16 cellular contexts compared by ENCODE assay signal in genomic region chr5:109866051-109866450, GRCh38.
DNase-seq lines count a peak whose midpoint lies in the region; ATAC-seq, FAIRE-seq and TF ChIP-seq lines count a peak whose summit lies in the region.
"Had no signal": no experiment of that assay in that cellular context is flagged by ENCODE, and none has a peak within 500 bp of the region (broad histone marks: within the 10 kb centered on the region; RNA-seq: fewer than 3 reads in every experiment).

No MANE protein-coding gene starts in this region.

- TF ChIP-seq CTCF in brain (conservative IDR thresholded peaks at IDR 0.05) (no peak), sigmoid colon (IDR thresholded peaks at IDR 0.05) (no peak)

- no peak overlapping the region for H3K27ac ChIP-seq in sigmoid colon
- H3K27ac ChIP-seq: vagina had no signal

- H3K4me1 ChIP-seq in sigmoid colon: peaks cover 0 to 21% (median 19%) of the 10 kb centered on the region in 4 donors
- H3K4me1 ChIP-seq: vagina had no signal

- WGBS in sigmoid colon, 2 donors: 16 to 65% methylated on average over 2 of the region's 2 CpGs

- peaks cover 0 to 14% (median 6%) of the 10 kb centered on the region in 4 donors for H3K36me3 ChIP-seq in sigmoid colon

- peaks cover 31% of the 10 kb centered on the region for H3K4me1 Mint-ChIP-seq in brain
- H3K4me1 Mint-ChIP-seq: CD14-positive monocyte had no signal

- TF ChIP-seq EP300 in sigmoid colon (IDR thresholded peaks at IDR 0.05): no peak

- no peaks in the 10 kb centered on the region for H3K27me3 Mint-ChIP-seq in brain
- H3K27me3 Mint-ChIP-seq: activated CD8-positive, alpha-beta memory T cell treated with anti-CD3 and anti-CD28 coated beads, Interleukin-2, amount 10 ng/mL, durations not matched to agents 7 days and 5 days; activated naive CD8-positive, alpha-beta T cell treated with anti-CD3 and anti-CD28 coated beads, Interleukin-2, amount 10 ng/mL, durations not matched to agents 7 days and 5 days had no signal

- no peak for FAIRE-seq in GM12892 (lab: Jason Lieb, UNC)
- FAIRE-seq: small intestine, TTC549 had no signal

- H3K36me3 Mint-ChIP-seq in brain: peaks cover 21% of the 10 kb centered on the region

- peak; percentile 53 for DNase-seq in AG08395 (ENCODE audit: low spot score)
- DNase-seq in M059J (ENCODE audit: low read depth): peak; percentile 91
- DNase-seq in left colon: no peak
- no peak for DNase-seq in sigmoid colon
- no peak for DNase-seq in cortex of kidney (lab: John Stamatoyannopoulos, UW)
- DNase-seq in NCI-H1092 (lab: John Stamatoyannopoulos, UW): no peak
- DNase-seq in GM12892 (ENCODE audit: insufficient read length): no peak
- DNase-seq: activated CD8-positive, alpha-beta memory T cell treated with anti-CD3 and anti-CD28 coated beads, Interleukin-2, amount 10 ng/mL, durations not matched to agents 7 days and 5 days; activated naive CD8-positive, alpha-beta T cell treated with anti-CD3 and anti-CD28 coated beads, Interleukin-2, amount 10 ng/mL, durations not matched to agents 7 days and 5 days; NCI-H187 treated with DMSO at 0.1 percent for 48 hours; RPMI8226 had no signal

- peak overlapping the region in 3 of 5 experiments; percentile 78 to 95 (median 90) for H3K27ac Mint-ChIP-seq in brain
- H3K27ac Mint-ChIP-seq: activated CD8-positive, alpha-beta memory T cell treated with anti-CD3 and anti-CD28 coated beads, Interleukin-2, amount 10 ng/mL, durations not matched to agents 7 days and 5 days; activated naive CD8-positive, alpha-beta T cell treated with anti-CD3 and anti-CD28 coated beads, Interleukin-2, amount 10 ng/mL, durations not matched to agents 7 days and 5 days had no signal

- no peak overlapping the region for H3K4me3 ChIP-seq in sigmoid colon
- H3K4me3 ChIP-seq: vagina had no signal

- no peak overlapping the region for H3K4me3 Mint-ChIP-seq in brain
- H3K4me3 Mint-ChIP-seq: activated CD8-positive, alpha-beta memory T cell treated with anti-CD3 and anti-CD28 coated beads, Interleukin-2, amount 10 ng/mL, durations not matched to agents 7 days and 5 days; activated naive CD8-positive, alpha-beta T cell treated with anti-CD3 and anti-CD28 coated beads, Interleukin-2, amount 10 ng/mL, durations not matched to agents 7 days and 5 days; CD14-positive monocyte had no signal

- TF ChIP-seq POLR2A in sigmoid colon (IDR thresholded peaks at IDR 0.05) (no peak), GM12892 (IDR thresholded peaks at IDR 0.05; ENCODE audit: low read depth, low read length) (no peak)

- no peaks in the 10 kb centered on the region for H3K27me3 ChIP-seq in sigmoid colon
- H3K27me3 ChIP-seq: vagina had no signal

- H3K9me3 Mint-ChIP-seq in brain: no peaks in the 10 kb centered on the region
- H3K9me3 Mint-ChIP-seq: activated naive CD8-positive, alpha-beta T cell treated with anti-CD3 and anti-CD28 coated beads, Interleukin-2, amount 10 ng/mL, durations not matched to agents 7 days and 5 days had no signal

- ATAC-seq in left colon: peak; percentile 70
- ATAC-seq: activated CD8-positive, alpha-beta memory T cell treated with anti-CD3 and anti-CD28 coated beads, Interleukin-2, amount 10 ng/mL, durations not matched to agents 7 days and 5 days had no signal

- H3K9me3 ChIP-seq in sigmoid colon: no peaks in the 10 kb centered on the region
- H3K9me3 ChIP-seq: vagina had no signal

- intact Hi-C loops in left colon (cut with DNase I, micrococcal nuclease): no loop called here
- intact Hi-C loops in sigmoid colon (cut with DNase I): no loop called here

Comparison
In these comparisons a context has a peak if more than half of its experiments do, and no peak if none do; other contexts are left out.
1. DNase-seq: peak in AG08395 (single experiment) and M059J (single experiment); none in left colon (0 of 2), sigmoid colon (single experiment), cortex of kidney (single experiment), NCI-H1092 (single experiment) and GM12892 (single experiment).